In genomic region chr19:3042545-3043267, GRCh38 we compare ENCODE assay signal across 1 cellular context.
A peak's percentile ranks its signal among the peaks of the same experiment; 100 is the strongest.
TF ChIP-seq lines count a peak whose summit lies in the region.

No MANE protein-coding gene starts in this region.

TF ChIP-seq in K562, 482 proteins besides CTCF, POLR2A, EP300 and RAD21:
- TF ChIP-seq ZNF282 (CRISPR knock-in tag; IDR thresholded peaks at IDR 0.05) (no peak), BHLHE40 (IDR thresholded peaks at IDR 0.05; ENCODE audit: low read length) (no peak), SMAD4 (CRISPR knock-in tag; conservative IDR thresholded peaks at IDR 0.05) (no peak), MXD1 (CRISPR knock-in tag; IDR thresholded peaks at IDR 0.05; ENCODE audit: borderline replicate concordance, poor library complexity, severe bottlenecking) (no peak), MEIS2 (IDR thresholded peaks at IDR 0.05; ENCODE audit: partially characterized antibody) (no peak), RBM25 (IDR thresholded peaks at IDR 0.05; ENCODE audit: low read depth, low read length, severe bottlenecking) (peak; percentile 28), BCOR (IDR thresholded peaks at IDR 0.05) (0 out of 2 replicates have a peak, but pooled peaks have one; percentile 53), ZNF121 (CRISPR knock-in tag; conservative IDR thresholded peaks at IDR 0.05) (peak; percentile 79), SPI1 (IDR thresholded peaks at IDR 0.05; ENCODE audit: borderline replicate concordance, low read depth, low read length) (no peak), ZNF518B (CRISPR knock-in tag; IDR thresholded peaks at IDR 0.05) (no peak), SMARCE1 (IDR thresholded peaks at IDR 0.05) (no peak), ZBTB5 (IDR thresholded peaks at IDR 0.05) (no peak), VEZF1 (CRISPR knock-in tag; IDR thresholded peaks at IDR 0.05) (peak; percentile 26; the same call in 1 of the 2 replicates), SMARCA5 (IDR thresholded peaks at IDR 0.05) (0 out of 2 replicates have a peak, but pooled peaks have one; percentile 37), ADNP (tag; IDR thresholded peaks at IDR 0.05) (no peak), STAT6 (CRISPR knock-in tag; IDR thresholded peaks at IDR 0.05) (no peak), FOXJ3 (CRISPR knock-in tag; IDR thresholded peaks at IDR 0.05) (no peak), MBD2 (IDR thresholded peaks at IDR 0.05; ENCODE audit: borderline replicate concordance, low read depth) (no peak), HDAC8 (tag; IDR thresholded peaks at IDR 0.05) (no peak), HNRNPL (IDR thresholded peaks at IDR 0.05; ENCODE audit: low read depth, low read length) (no peak)
